In genomic region chr17:47698749-47699535, GRCh38 we compare ENCODE assay signal across 8 cellular contexts. TPM values are rescaled to one million over a fixed set of nuclear protein-coding genes. Genes with fewer than 3 reads are reported as not detected.
A peak's percentile ranks its signal among the peaks of the same experiment; 100 is the strongest.
DNase-seq lines count a peak whose midpoint lies in the region; ATAC-seq and TF ChIP-seq lines count a peak whose summit lies in the region.

No MANE protein-coding gene starts in this region.

- H3K9me3 ChIP-seq in hepatocyte (ENCODE audit: low read depth) = no peaks in the 10 kb centered on the region

- H3K27me3 Mint-ChIP-seq in T-helper 2 cell treated with Interferon-gamma antibody and Interleukin-4, amounts not matched to agents 5 μg/mL and 100 μg/mL, for 36 hours (ENCODE audit: low read depth) = peaks cover 4% of the 10 kb centered on the region

- TF ChIP-seq CTCF in LNCAP (IDR thresholded peaks at IDR 0.05) (peak; percentile 99), hepatocyte (IDR thresholded peaks at IDR 0.05; ENCODE audit: poor library complexity) (peak; percentile 98)

- ATAC-seq in HG03469 (IDR thresholded peaks at IDR 0.05; ENCODE audit: unreplicated experiment) = no peak
- no peak for ATAC-seq in HG03095 (IDR thresholded peaks at IDR 0.05; ENCODE audit: unreplicated experiment)

- H3K27ac ChIP-seq in hepatocyte = no peak overlapping the region

- no peak overlapping the region for H3K4me3 Mint-ChIP-seq in T-helper 2 cell treated with Interferon-gamma antibody and Interleukin-4, amounts not matched to agents 5 μg/mL and 100 μg/mL, for 36 hours

- H4K20me1 ChIP-seq in hepatocyte (ENCODE audit: insufficient read depth, poor library complexity, severe bottlenecking) = peaks cover 5% of the 10 kb centered on the region

- H3K36me3 Mint-ChIP-seq in T-helper 2 cell treated with Interferon-gamma antibody and Interleukin-4, amounts not matched to agents 5 μg/mL and 100 μg/mL, for 36 hours (ENCODE audit: low read depth) = no peaks in the 10 kb centered on the region

- H2AFZ ChIP-seq in hepatocyte = no peak overlapping the region

- no peaks in the 10 kb centered on the region for H3K9me3 Mint-ChIP-seq in T-helper 2 cell treated with Interferon-gamma antibody and Interleukin-4, amounts not matched to agents 5 μg/mL and 100 μg/mL, for 36 hours

- DNase-seq in DMS79 (lab: John Stamatoyannopoulos, UW) = peak; percentile 19
- peak; percentile 48 for DNase-seq in T-helper 2 cell treated with Interferon-gamma antibody and Interleukin-4, amounts not matched to agents 5 μg/mL and 100 μg/mL, for 36 hours (ENCODE audit: low spot score)
- DNase-seq in amniotic epithelial cell (ENCODE audit: low read depth) = peak; percentile 36
- peak; percentile 65 for DNase-seq in hepatocyte (ENCODE audit: low spot score)
- peak; percentile 77 to 89 (median 78) for DNase-seq in stimulated activated CD4-positive, alpha-beta T cell treated with anti-CD3 and anti-CD28 coated beads, Interleukin-12 subunit alpha, Interleukin-12 subunit beta, amount 100 ng/mL, for 48 hours (ENCODE audit: low read depth in 2 of 3, low spot score in 1 of 3)

- no peak overlapping the region for H3K4me3 ChIP-seq in hepatocyte

- H3K4me1 ChIP-seq in hepatocyte (ENCODE audit: insufficient read depth) = peaks cover 6% of the 10 kb centered on the region

- H3K36me3 ChIP-seq in hepatocyte (replicated peaks; ENCODE audit: insufficient read depth, low read depth) = no peaks in the 10 kb centered on the region

- no peaks in the 10 kb centered on the region for H3K27me3 ChIP-seq in hepatocyte

- peaks cover 25% of the 10 kb centered on the region for H3K4me1 Mint-ChIP-seq in T-helper 2 cell treated with Interferon-gamma antibody and Interleukin-4, amounts not matched to agents 5 μg/mL and 100 μg/mL, for 36 hours (ENCODE audit: low read depth)

- H3K4me2 ChIP-seq in hepatocyte = no peak overlapping the region

- 73% methylated on average over 25 of the region's 25 CpGs for WGBS in hepatocyte (ENCODE audit: low lambda C conversion rate, missing lambda C conversion rate)

- no peak overlapping the region for H3K27ac Mint-ChIP-seq in T-helper 2 cell treated with Interferon-gamma antibody and Interleukin-4, amounts not matched to agents 5 μg/mL and 100 μg/mL, for 36 hours

- no peaks in the 10 kb centered on the region for H3K79me2 ChIP-seq in hepatocyte

- no peaks in the 10 kb centered on the region for H3K9me2 ChIP-seq in hepatocyte (replicated peaks; ENCODE audit: insufficient read depth)

RNA-seq across cellular contexts. Expression of gene TBKBP1, which starts 5.0 kb away (rescaled TPM):
- 15.5 and 17.8 TPM in 2 replicates for total RNA-seq in hepatocyte
- polyA plus RNA-seq in hepatocyte = 5.6 and 7.5 TPM in 2 replicates

RNA-seq across cellular contexts. Expression of gene TBX21, which starts 34.1 kb away (rescaled TPM):
- not detected in 2 replicates for total RNA-seq in hepatocyte
- polyA plus RNA-seq in hepatocyte = not detected in 2 replicates

RNA-seq across cellular contexts. Expression of gene KPNB1, which starts 49.2 kb away (rescaled TPM):
- total RNA-seq in hepatocyte = 174 and 194 TPM in 2 replicates
- 56.8 and 59.5 TPM in 2 replicates for polyA plus RNA-seq in hepatocyte

Comparison
In these comparisons a context has a peak if more than half of its experiments do, and no peak if none do; other contexts are left out.
1. DNase-seq: peak in every context shown above with its lines; median percentile 78 in stimulated activated CD4-positive, alpha-beta T cell treated with anti-CD3 and anti-CD28 coated beads, Interleukin-12 subunit alpha, Interleukin-12 subunit beta, amount 100 ng/mL, for 48 hours; 65 in hepatocyte; 48 in T-helper 2 cell treated with Interferon-gamma antibody and Interleukin-4, amounts not matched to agents 5 μg/mL and 100 μg/mL, for 36 hours; 36 in amniotic epithelial cell; 19 in DMS79.